8 cellular contexts compared by ENCODE assay signal in genomic region chr4:178535939-178536579, GRCh38.
"Had no signal": no experiment of that assay in that cellular context is flagged by ENCODE, and none has a peak within 500 bp of the region (broad histone marks: within the 10 kb centered on the region; RNA-seq: fewer than 3 reads in every experiment).

No MANE protein-coding gene starts in this region.

- H3K4me3 ChIP-seq: GM12878 had no signal

- FAIRE-seq: G401.6, GM12878, GM12891, GM12892, GM18507, GM19239 had no signal

- DNase-seq: GDM1, GF-D8 had no signal

- ATAC-seq: GM12878 had no signal
